ENCODE assay signal across 10 cellular contexts in the genomic region with DNA sequence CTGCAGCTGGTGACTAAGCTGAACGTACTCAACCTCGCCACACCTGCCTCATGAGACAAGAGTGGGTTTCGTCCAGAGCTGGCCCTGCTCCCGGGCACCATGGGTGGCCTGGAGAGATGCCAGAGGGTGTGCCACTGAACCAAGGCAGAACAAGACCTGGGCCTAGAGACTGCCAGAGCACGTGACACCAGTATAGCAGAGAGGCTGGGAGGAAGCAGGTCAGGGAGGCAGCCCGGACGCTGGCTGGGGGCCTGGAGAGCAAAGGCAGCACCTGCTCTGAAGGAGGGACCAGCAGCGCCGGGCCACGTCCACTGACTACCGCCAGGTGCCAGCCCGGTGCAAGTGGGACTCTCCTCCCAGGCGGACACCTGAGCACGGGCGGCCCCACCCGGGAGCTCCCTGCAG. TPM values are rescaled to one million over a fixed set of nuclear protein-coding genes. Genes with fewer than 3 reads are reported as not detected.
DNase-seq lines count a peak whose midpoint lies in the region; ATAC-seq and TF ChIP-seq lines count a peak whose summit lies in the region.
"Had no signal": no experiment of that assay in that cellular context is flagged by ENCODE, and none has a peak within 500 bp of the region (broad histone marks: within the 10 kb centered on the region; RNA-seq: fewer than 3 reads in every experiment).

No MANE protein-coding gene starts in this region.

- no peak overlapping the region for H3K27ac ChIP-seq in A673 (ENCODE audit: low read depth, low read length, poor library complexity, severe bottlenecking)
- no peak overlapping the region for H3K27ac ChIP-seq in SJSA1
- H3K27ac ChIP-seq in lower lobe of right lung, result peak overlapping the region; percentile 46
- H3K27ac ChIP-seq in CD4-positive, alpha-beta memory T cell (ENCODE audit: low read depth, low read length), result no peak overlapping the region
- no peak overlapping the region for H3K27ac ChIP-seq in neural progenitor cell
- H3K27ac ChIP-seq: ovary had no signal

- peaks cover 52 to 59% of the 10 kb centered on the region in 2 donors for H3K36me3 Mint-ChIP-seq in CD4-positive, alpha-beta memory T cell
- peaks cover 24% of the 10 kb centered on the region for H3K36me3 Mint-ChIP-seq in neural progenitor cell

- H3K4me3 ChIP-seq in A673 (ENCODE audit: low read depth, low read length, poor library complexity, severe bottlenecking), result no peak overlapping the region
- no peak overlapping the region for H3K4me3 ChIP-seq in SJSA1
- no peak overlapping the region for H3K4me3 ChIP-seq in lower lobe of right lung
- H3K4me3 ChIP-seq in CD4-positive, alpha-beta memory T cell (ENCODE audit: low read length in 2 of 2), result no peak overlapping the region
- H3K4me3 ChIP-seq in neural progenitor cell, result no peak overlapping the region
- H3K4me3 ChIP-seq: ovary had no signal

- H3K4me2 ChIP-seq in neural progenitor cell, result no peak overlapping the region

- peaks cover 0 to 36% (median 1%) of the 10 kb centered on the region in 8 donors for H3K9me3 Mint-ChIP-seq in CD4-positive, alpha-beta memory T cell
- H3K9me3 Mint-ChIP-seq in neural progenitor cell, result no peaks in the 10 kb centered on the region
- H3K9me3 Mint-ChIP-seq: activated T-helper 17 cell treated with anti-CD3 and anti-CD28 coated beads, Interleukin-2, amount 50 U/mL, for 72 hours had no signal

- H3K27me3 Mint-ChIP-seq in CD4-positive, alpha-beta memory T cell, result no peaks in the 10 kb centered on the region
- H3K27me3 Mint-ChIP-seq in neural progenitor cell (ENCODE audit: insufficient read depth, low read depth), result peaks cover 2% of the 10 kb centered on the region
- H3K27me3 Mint-ChIP-seq: activated T-helper 17 cell treated with anti-CD3 and anti-CD28 coated beads, Interleukin-2, amount 50 U/mL, for 72 hours had no signal

- H3K27me3 ChIP-seq in A673 (replicated peaks; ENCODE audit: insufficient read depth, low read depth, low read length, poor library complexity) (no peaks in the 10 kb centered on the region), SJSA1 (replicated peaks) (no peaks in the 10 kb centered on the region), lower lobe of right lung (ENCODE audit: low read depth) (no peaks in the 10 kb centered on the region), neural progenitor cell (no peaks in the 10 kb centered on the region)
- H3K27me3 ChIP-seq in CD4-positive, alpha-beta memory T cell (ENCODE audit: insufficient read depth, low read length), result no peaks in the 10 kb centered on the region
- H3K27me3 ChIP-seq: ovary had no signal

- BruUV-seq in A673 (replicated peaks; lab: Mats Ljungman, UMichigan), result no TSS peak

- no peaks in the 10 kb centered on the region for H3K79me2 ChIP-seq in neural progenitor cell (ENCODE audit: low read depth)

- peak; percentile 43 for DNase-seq in A673 (ENCODE audit: low spot score)
- DNase-seq in NCI-H1105 (lab: John Stamatoyannopoulos, UW), result peak; percentile 99
- peak; percentile 50 to 74 for DNase-seq in SJSA1 (ENCODE audit: low read depth in 1 of 2, low spot score in 2 of 2)
- peak; percentile 90 for DNase-seq in lower lobe of right lung
- DNase-seq in CD4-positive, alpha-beta memory T cell, result no peak
- DNase-seq in neural progenitor cell (ENCODE audit: low spot score), result no peak
- DNase-seq in activated T-cell treated with anti-CD3 and anti-CD28 coated beads, Interleukin-2, amount 50 U/mL, for 48 hours, result no peak

- H3K4me1 Mint-ChIP-seq in CD4-positive, alpha-beta memory T cell, result peaks cover 0 to 6% (median 4%) of the 10 kb centered on the region in 4 donors
- peaks cover 3% of the 10 kb centered on the region for H3K4me1 Mint-ChIP-seq in neural progenitor cell

- CTCF ChIA-PET in A673 (lab: Charles Lee), result no interaction called here
- CTCF ChIA-PET in CD4-positive, alpha-beta memory T cell (lab: Charles Lee; ENCODE audit: partially characterized antibody), result no interaction called here

- H3K9me3 ChIP-seq in A673 (ENCODE audit: low read depth, low read length, poor library complexity, severe bottlenecking) (no peaks in the 10 kb centered on the region), SJSA1 (replicated peaks) (no peaks in the 10 kb centered on the region), lower lobe of right lung (no peaks in the 10 kb centered on the region), neural progenitor cell (ENCODE audit: low read depth) (no peaks in the 10 kb centered on the region)
- H3K9me3 ChIP-seq in CD4-positive, alpha-beta memory T cell (ENCODE audit: control insufficient read depth in 1 of 2, low read length in 2 of 2), result no peaks in the 10 kb centered on the region
- H3K9me3 ChIP-seq: ovary had no signal

- H3K9ac ChIP-seq in neural progenitor cell, result no peak overlapping the region

- H3K4me3 Mint-ChIP-seq in CD4-positive, alpha-beta memory T cell, result no peak overlapping the region
- no peak overlapping the region for H3K4me3 Mint-ChIP-seq in neural progenitor cell
- H3K4me3 Mint-ChIP-seq: activated T-helper 17 cell treated with anti-CD3 and anti-CD28 coated beads, Interleukin-2, amount 50 U/mL, for 72 hours had no signal

- no peak overlapping the region for H2AFZ ChIP-seq in neural progenitor cell (replicated peaks)

- H3F3A ChIP-seq in neural progenitor cell (ENCODE audit: low read depth), result no peaks in the 10 kb centered on the region

- H3K27ac Mint-ChIP-seq in CD4-positive, alpha-beta memory T cell, result peak overlapping the region in 2 of 7 donors; percentile 1 to 35
- H3K27ac Mint-ChIP-seq in neural progenitor cell, result no peak overlapping the region

- ATAC-seq in lower lobe of right lung (peak; percentile 94 to 95), GM19463 (IDR thresholded peaks at IDR 0.05; ENCODE audit: unreplicated experiment) (no peak)
- ATAC-seq: activated T-helper 17 cell treated with anti-CD3 and anti-CD28 coated beads, Interleukin-2, amount 50 U/mL, for 72 hours had no signal

- no peaks in the 10 kb centered on the region for H4K20me1 ChIP-seq in neural progenitor cell (ENCODE audit: low read depth)

- no peaks in the 10 kb centered on the region for H3K4me1 ChIP-seq in A673 (ENCODE audit: insufficient read depth, low read length, poor library complexity, severe bottlenecking)
- H3K4me1 ChIP-seq in SJSA1 (replicated peaks), result peaks cover 28% of the 10 kb centered on the region
- peaks cover 10% of the 10 kb centered on the region for H3K4me1 ChIP-seq in lower lobe of right lung
- H3K4me1 ChIP-seq in CD4-positive, alpha-beta memory T cell (ENCODE audit: insufficient read depth, low read length), result no peaks in the 10 kb centered on the region
- no peaks in the 10 kb centered on the region for H3K4me1 ChIP-seq in neural progenitor cell

- POLR2A ChIA-PET in A673 (lab: Charles Lee; ENCODE audit: low non-redundant PET), result no interaction called here
- POLR2A ChIA-PET in CD4-positive, alpha-beta memory T cell (lab: Charles Lee; ENCODE audit: partially characterized antibody), result interaction anchor here (1.1 kb wide), 1 partner anchor 12 kb away, joined by 4 read pairs; no protein-coding TSS in a partner anchor

- intact Hi-C loops in A673 (cut with micrococcal nuclease; ENCODE audit: unreplicated experiment) (no loop called here), lower lobe of right lung (cut with DNase I) (no loop called here)
- intact Hi-C loops in CD4-positive, alpha-beta memory T cell (cut with micrococcal nuclease), result no loop called here

- no peak for TF ChIP-seq CTCF in A673 (conservative IDR thresholded peaks at IDR 0.05; ENCODE audit: low read depth, low read length)
- TF ChIP-seq CTCF in lower lobe of right lung (IDR thresholded peaks at IDR 0.05), result no peak
- TF ChIP-seq CTCF in neural progenitor cell (IDR thresholded peaks at IDR 0.05), result no peak

- no peaks in the 10 kb centered on the region for H3K36me3 ChIP-seq in A673 (ENCODE audit: insufficient read depth, low read length, poor library complexity, severe bottlenecking)
- peaks cover 35% of the 10 kb centered on the region for H3K36me3 ChIP-seq in SJSA1
- peaks cover 50% of the 10 kb centered on the region for H3K36me3 ChIP-seq in lower lobe of right lung
- H3K36me3 ChIP-seq in CD4-positive, alpha-beta memory T cell (ENCODE audit: insufficient read depth, low read length), result peaks cover 61% of the 10 kb centered on the region
- no peaks in the 10 kb centered on the region for H3K36me3 ChIP-seq in neural progenitor cell
- H3K36me3 ChIP-seq: ovary had no signal

RNA-seq across cellular contexts. Expression of a gene that starts 7.3 kb away (rescaled TPM):
- total RNA-seq in A673 (2021) (3.1 and 3.6 TPM in 2 replicates), lower lobe of right lung (14.0 TPM), neural progenitor cell (ENCODE audit: low replicate concordance) (not detected in 2 replicates)
- not detected in 2 replicates for total RNA-seq in SJSA1 (2014; rRNA removed; shearing (Covaris generic))
- 10 to 100 TPM; 13.9 to 14.2 TPM for total RNA-seq in CD4-positive, alpha-beta memory T cell
- polyA plus RNA-seq in CD4-positive, alpha-beta memory T cell, result 1 to 10 TPM in 1 of 2 donors, not detected in 1; 1.5 TPM

Comparison
In these comparisons a context has a peak if more than half of its experiments do, and no peak if none do; other contexts are left out.
1. DNase-seq: peak in A673 (single experiment), NCI-H1105 (single experiment), SJSA1 (2 of 2) and lower lobe of right lung (single experiment); none in CD4-positive, alpha-beta memory T cell (0 of 5), neural progenitor cell (single experiment) and activated T-cell treated with anti-CD3 and anti-CD28 coated beads, Interleukin-2, amount 50 U/mL, for 48 hours (0 of 2).